In the genomic region with DNA sequence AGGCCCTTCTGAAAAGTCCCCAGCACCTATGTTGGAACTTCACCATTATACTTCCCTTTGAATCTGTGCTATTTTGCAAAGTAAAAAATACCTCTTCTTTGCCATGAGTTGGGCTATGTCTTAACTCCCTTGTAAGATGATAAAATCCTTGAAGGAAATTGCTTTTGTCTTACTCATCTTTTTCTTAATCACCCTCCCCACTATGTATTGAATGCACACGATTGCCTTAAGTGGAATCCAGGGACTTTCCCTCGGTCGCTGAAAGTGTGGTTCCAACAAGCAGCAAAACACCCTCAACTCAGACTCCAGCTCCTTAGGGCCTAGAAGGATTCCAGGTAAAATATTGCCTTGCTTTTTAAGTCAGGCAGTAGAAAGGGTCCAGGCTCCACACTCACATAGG, we compare ENCODE assay signal across 19 cellular contexts.
DNase-seq lines count a peak whose midpoint lies in the region; FAIRE-seq and TF ChIP-seq lines count a peak whose summit lies in the region.
"Had no signal": no experiment of that assay in that cellular context is flagged by ENCODE, and none has a peak within 500 bp of the region (broad histone marks: within the 10 kb centered on the region; RNA-seq: fewer than 3 reads in every experiment).

No MANE protein-coding gene starts in this region.

- no peaks in the 10 kb centered on the region for H3K79me2 ChIP-seq in H1 (ENCODE audit: control insufficient read depth in 1 of 2, insufficient read depth in 2 of 2, low read length in 2 of 2)

- POLR2A ChIA-PET in H1 (lab: Charles Lee; ENCODE audit: partially characterized antibody): no interaction called here

- DNase-seq in AG10803 (ENCODE audit: low read depth) (peak; percentile 84), M059J (ENCODE audit: low read depth) (peak; percentile 88), H1 (ENCODE audit: low read depth in 1 of 2, low spot score in 2 of 2) (no peak), kidney glomerular epithelial cell (lab: John Stamatoyannopoulos, UW) (peak; percentile 74), ovary (no peak), inferior parietal cortex (ENCODE audit: extremely low spot score) (no peak)
- DNase-seq in effector CD8-positive, alpha-beta T cell (lab: John Stamatoyannopoulos, UW): no peak
- DNase-seq in activated CD8-positive, alpha-beta memory T cell treated with anti-CD3 and anti-CD28 coated beads, Interleukin-2, amount 50 U/mL, for 48 hours: no peak
- DNase-seq: activated CD4-positive, alpha-beta T cell treated with anti-CD3 and anti-CD28 coated beads, Interleukin-2, amount 10 ng/mL, durations not matched to agents 24 days and 14 days; anterior cingulate cortex; effector CD4-positive, alpha-beta T cell; heart right ventricle; left lung; NCI-H1436; NCI-H510A treated with DMSO at 0.1 percent for 48 hours; T-helper 2 cell; thyroid gland had no signal

- H2BK20ac ChIP-seq in H1 (ENCODE audit: low read length): 0 out of 2 replicates have a peak overlapping the region, but pooled peaks have one; percentile 86

- CTCF ChIA-PET in H1 (lab: Charles Lee; ENCODE audit: partially characterized antibody): interaction anchor here (0.6 to 2.4 kb wide), 22 partner anchors 8 to 860 kb away, joined by 3 to 9 read pairs (median 4); no protein-coding TSS in a partner anchor

- no peak overlapping the region for H3K56ac ChIP-seq in H1 (replicated peaks; ENCODE audit: insufficient read length, low read depth, low read length)

- H3K23me2 ChIP-seq in H1 (ENCODE audit: low read depth, low read length): no peaks in the 10 kb centered on the region

- H2BK15ac ChIP-seq in H1 (ENCODE audit: low read length): no peak overlapping the region

- H2BK120ac ChIP-seq in H1 (replicated peaks; ENCODE audit: low read depth, low read length): no peak overlapping the region

- no peaks in the 10 kb centered on the region for H3K79me1 ChIP-seq in H1 (ENCODE audit: low read depth, low read length)

- H4K91ac ChIP-seq in H1 (replicated peaks; ENCODE audit: insufficient read length, low read length): peak overlapping the region; percentile 8

- no peak overlapping the region for H3K18ac ChIP-seq in H1 (ENCODE audit: extremely low read depth, low read length)

- H4K5ac ChIP-seq in H1 (ENCODE audit: insufficient read length, low read depth, low read length): no peak overlapping the region

- no peaks in the 10 kb centered on the region for H4K20me1 ChIP-seq in H1 (replicated peaks in 1 of 2; ENCODE audit: control insufficient read depth in 1 of 2, insufficient read depth in 2 of 2, low read length in 2 of 2)

- H3K4me3 ChIP-seq in AG10803 (ENCODE audit: low read length) (no peak overlapping the region), H1 (ENCODE audit: extremely low read depth in 1 of 4, insufficient read depth in 2 of 4, low read depth in 3 of 4, low read length in 4 of 4) (no peak overlapping the region), ovary (no peak overlapping the region)
- H3K4me3 ChIP-seq: heart right ventricle, left lung, prostate gland, thyroid gland had no signal

- no peak for TF ChIP-seq RAD21 in H1 (IDR thresholded peaks at IDR 0.05 in 1 of 2, conservative IDR thresholded peaks at IDR 0.05 in 1 of 2; ENCODE audit: low read depth in 2 of 2, low read length in 2 of 2)

- TF ChIP-seq CTCF in AG10803 (conservative IDR thresholded peaks at IDR 0.05; ENCODE audit: low read length) (no peak), H1 (IDR thresholded peaks at IDR 0.05; ENCODE audit: control extremely low read depth in 1 of 3, insufficient read depth in 1 of 3, low read depth in 1 of 3, low read length in 3 of 3) (no peak), ovary (IDR thresholded peaks at IDR 0.05) (no peak)

- H3K23ac ChIP-seq in H1 (ENCODE audit: insufficient read length): no peak overlapping the region

- 76% methylated on average over 3 of the region's 3 CpGs; no CpG with 5 or more reads in 1 of the 2 experiments for WGBS in H1 (ENCODE audit: extremely low coverage in 1 of 2, insufficient coverage in 1 of 2, insufficient read length in 1 of 2, insufficient replicate concordance in 2 of 2, low coverage in 1 of 2, low lambda C conversion rate in 2 of 2, missing lambda C conversion rate in 1 of 2), 2 experiments
- WGBS in ovary, 3 donors: 65 to 81% (median 80%) methylated on average over 3 of the region's 3 CpGs

- no peak for FAIRE-seq in H1 (lab: Jason Lieb, UNC)

- intact Hi-C loops in ovary (cut with DNase I): no loop called here

- H3K27ac ChIP-seq in H1 (ENCODE audit: low read depth, low read length): no peak overlapping the region
- H3K27ac ChIP-seq in ovary: no peak overlapping the region
- H3K27ac ChIP-seq: C4-2B, left lung, prostate gland, thyroid gland had no signal

- H3K9ac ChIP-seq in H1 (replicated peaks in 1 of 4; ENCODE audit: extremely low read depth in 1 of 4, low read depth in 3 of 4, low read length in 3 of 4): no peak overlapping the region

- no peak overlapping the region for H3K14ac ChIP-seq in H1 (ENCODE audit: insufficient read length)

- H4K8ac ChIP-seq in H1 (ENCODE audit: extremely low read depth, insufficient read depth, low read length): no peak overlapping the region

- H3K36me3 ChIP-seq in H1 (ENCODE audit: control insufficient read depth in 2 of 4, insufficient read depth in 4 of 4, low read length in 3 of 4) (no peaks in the 10 kb centered on the region), ovary (no peaks in the 10 kb centered on the region)
- H3K36me3 ChIP-seq: heart right ventricle, left lung, prostate gland, thyroid gland had no signal

- no peak for TF ChIP-seq POLR2A in H1 (IDR thresholded peaks at IDR 0.05; ENCODE audit: control extremely low read depth in 1 of 2, low read depth in 2 of 2, low read length in 2 of 2)
- no peak for TF ChIP-seq POLR2A in ovary (IDR thresholded peaks at IDR 0.05)

- 0 out of 2 replicates have a peak overlapping the region, but pooled peaks have one; percentile 91 for H2BK12ac ChIP-seq in H1 (ENCODE audit: low read depth, low read length)

- H2BK5ac ChIP-seq in H1 (ENCODE audit: low read depth, low read length): no peak overlapping the region

- no peak overlapping the region for H3K4me2 ChIP-seq in H1 (ENCODE audit: insufficient read depth in 1 of 2, low read depth in 2 of 2, low read length in 2 of 2)

- no peak overlapping the region for H2AFZ ChIP-seq in H1 (ENCODE audit: low read length)

- peaks cover 0 to under 1% of the 10 kb centered on the region in 2 experiments; a peak in 1 of 4 replicates for H3K9me3 ChIP-seq in H1 (ENCODE audit: insufficient read depth in 2 of 2, low read depth in 1 of 2, low read length in 1 of 2)
- H3K9me3 ChIP-seq in ovary: no peaks in the 10 kb centered on the region
- H3K9me3 ChIP-seq: heart right ventricle, left lung, prostate gland, thyroid gland had no signal

- no peaks in the 10 kb centered on the region for H3K27me3 ChIP-seq in H1 (replicated peaks in 1 of 4; ENCODE audit: control insufficient read depth in 3 of 4, extremely low read depth in 1 of 4, insufficient read depth in 3 of 4, low read length in 3 of 4)
- H3K27me3 ChIP-seq in ovary: no peaks in the 10 kb centered on the region
- H3K27me3 ChIP-seq: heart right ventricle, left lung, thyroid gland had no signal

- H3K4me1 ChIP-seq in H1 (replicated peaks in 1 of 4; ENCODE audit: control insufficient read depth in 3 of 4, insufficient read depth in 4 of 4, low read length in 3 of 4) (peaks cover 0 to 4% (median 3%) of the 10 kb centered on the region in 4 experiments; a peak in 4 of 7 replicates), ovary (ENCODE audit: insufficient read depth) (peaks cover 2% of the 10 kb centered on the region)
- H3K4me1 ChIP-seq: left lung, prostate gland, thyroid gland had no signal

- TF ChIP-seq EP300 in H1 (IDR thresholded peaks at IDR 0.05; ENCODE audit: borderline replicate concordance in 1 of 2, low read depth in 2 of 2, low read length in 2 of 2): no peak
- no peak for TF ChIP-seq EP300 in ovary (IDR thresholded peaks at IDR 0.05)

- H3K4ac ChIP-seq in H1 (replicated peaks; ENCODE audit: insufficient read length, low read depth, low read length): no peak overlapping the region

- H2AK5ac ChIP-seq in H1 (ENCODE audit: low read depth, low read length): no peak overlapping the region; the same call in 1 of the 2 replicates

TF ChIP-seq in H1, 55 proteins besides CTCF, POLR2A, EP300 and RAD21:
- no peak for TF ChIP-seq JUN (IDR thresholded peaks at IDR 0.05; ENCODE audit: low read depth, low read length)
- no peak for TF ChIP-seq KDM5A (IDR thresholded peaks at IDR 0.05; ENCODE audit: low read length)
- TF ChIP-seq ASH2L (IDR thresholded peaks at IDR 0.05; ENCODE audit: low read length): no peak
- TF ChIP-seq CHD1 (IDR thresholded peaks at IDR 0.05; ENCODE audit: low read depth, low read length): no peak
- TF ChIP-seq TBP (IDR thresholded peaks at IDR 0.05; ENCODE audit: low read depth, low read length): no peak
- no peak for TF ChIP-seq SUZ12 (IDR thresholded peaks at IDR 0.05; ENCODE audit: low read length)
- TF ChIP-seq EGR1 (IDR thresholded peaks at IDR 0.05; ENCODE audit: borderline replicate concordance, low read depth, low read length): no peak
- TF ChIP-seq, protein P1, sequence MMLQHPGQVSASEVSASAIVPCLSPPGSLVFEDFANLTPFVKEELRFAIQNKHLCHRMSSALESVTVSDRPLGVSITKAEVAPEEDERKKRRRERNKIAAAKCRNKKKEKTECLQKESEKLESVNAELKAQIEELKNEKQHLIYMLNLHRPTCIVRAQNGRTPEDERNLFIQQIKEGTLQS (IDR thresholded peaks at IDR 0.05; ENCODE audit: insufficient read depth, low read depth, low read length): no peak
- TF ChIP-seq SP4 (IDR thresholded peaks at IDR 0.05; ENCODE audit: low read length): no peak
- no peak for TF ChIP-seq CBX5 (IDR thresholded peaks at IDR 0.05; ENCODE audit: low read depth, low read length)
- TF ChIP-seq SAP30 (IDR thresholded peaks at IDR 0.05; ENCODE audit: insufficient read depth, insufficient replicate concordance, low read length): no peak
- TF ChIP-seq SP1 (IDR thresholded peaks at IDR 0.05; ENCODE audit: low read depth, low read length): no peak
- no peak for TF ChIP-seq SIRT6 (IDR thresholded peaks at IDR 0.05; ENCODE audit: low read length)
- no peak for TF ChIP-seq RBBP5 (IDR thresholded peaks at IDR 0.05; ENCODE audit: borderline replicate concordance, low read depth, low read length)
- TF ChIP-seq CHD2 (IDR thresholded peaks at IDR 0.05; ENCODE audit: low read length): no peak
- TF ChIP-seq POLR2AphosphoS5 (IDR thresholded peaks at IDR 0.05; ENCODE audit: low read depth, low read length): no peak
- TF ChIP-seq YY1 (IDR thresholded peaks at IDR 0.05; ENCODE audit: low read depth, low read length): no peak
- no peak for TF ChIP-seq BRCA1 (IDR thresholded peaks at IDR 0.05; ENCODE audit: low read depth, low read length)

Comparison
In these comparisons a context has a peak if more than half of its experiments do, and no peak if none do; other contexts are left out.
1. DNase-seq: peak in AG10803 (single experiment), M059J (single experiment) and kidney glomerular epithelial cell (single experiment); none in H1 (0 of 2), effector CD8-positive, alpha-beta T cell (single experiment), activated CD8-positive, alpha-beta memory T cell treated with anti-CD3 and anti-CD28 coated beads, Interleukin-2, amount 50 U/mL, for 48 hours (single experiment), ovary (0 of 5) and inferior parietal cortex (single experiment).